Comparison of ENCODE assay signal across 1 cellular context in genomic region chr14:34722723-34723545, GRCh38.
TF ChIP-seq lines count a peak whose summit lies in the region.

No MANE protein-coding gene starts in this region.

TF ChIP-seq in HepG2, 621 proteins besides CTCF, POLR2A, EP300 and RAD21 (continued from another document and continues in another):
- TF ChIP-seq ZHX2 (IDR thresholded peaks at IDR 0.05; ENCODE audit: low read depth): no peak
- no peak for TF ChIP-seq ZHX2 (CRISPR knock-in tag; IDR thresholded peaks at IDR 0.05; ENCODE audit: borderline replicate concordance)
- no peak for TF ChIP-seq CAMTA2 (CRISPR knock-in tag; IDR thresholded peaks at IDR 0.05; ENCODE audit: borderline replicate concordance)
- TF ChIP-seq PRDM15 (CRISPR knock-in tag; IDR thresholded peaks at IDR 0.05): no peak
- no peak for TF ChIP-seq SRSF1 (optimal IDR thresholded peaks at IDR 0.05; ENCODE audit: low read depth, low read length)
- no peak for TF ChIP-seq PBX3 (CRISPR knock-in tag; IDR thresholded peaks at IDR 0.05; ENCODE audit: borderline replicate concordance)
- TF ChIP-seq RFXANK (CRISPR knock-in tag; IDR thresholded peaks at IDR 0.05): peak; percentile 78; the same call in 1 of the 2 replicates
- no peak; the same call in 1 of the 2 replicates for TF ChIP-seq YEATS2 (CRISPR knock-in tag; IDR thresholded peaks at IDR 0.05; ENCODE audit: borderline replicate concordance)
- 0 out of 2 replicates have a peak, but pooled peaks have one; percentile 1 for TF ChIP-seq ZNF451 (CRISPR knock-in tag; IDR thresholded peaks at IDR 0.05)
- no peak for TF ChIP-seq ZNF331 (CRISPR knock-in tag; IDR thresholded peaks at IDR 0.05)
- TF ChIP-seq MTA1 (CRISPR knock-in tag; IDR thresholded peaks at IDR 0.05; ENCODE audit: borderline replicate concordance): no peak
- TF ChIP-seq ZBTB1 (CRISPR knock-in tag; IDR thresholded peaks at IDR 0.05; ENCODE audit: borderline replicate concordance): no peak
- no peak for TF ChIP-seq ZNF772 (CRISPR knock-in tag; IDR thresholded peaks at IDR 0.05)
- no peak for TF ChIP-seq ZNF7 (CRISPR knock-in tag; IDR thresholded peaks at IDR 0.05)
- peak; percentile 78; the same call in 1 of the 2 replicates for TF ChIP-seq IRF2 (CRISPR knock-in tag; IDR thresholded peaks at IDR 0.05)
- TF ChIP-seq YY1 (IDR thresholded peaks at IDR 0.05; ENCODE audit: insufficient read depth, insufficient replicate concordance, low read depth, low read length): no peak
- 0 out of 2 replicates have a peak, but pooled peaks have one; percentile 67 for TF ChIP-seq KLF11 (CRISPR knock-in tag; IDR thresholded peaks at IDR 0.05)
- no peak; the same call in 1 of the 2 replicates for TF ChIP-seq AHR (CRISPR knock-in tag; IDR thresholded peaks at IDR 0.05)
- no peak for TF ChIP-seq ZBTB34 (CRISPR knock-in tag; IDR thresholded peaks at IDR 0.05)
- TF ChIP-seq LBX2 (CRISPR knock-in tag; IDR thresholded peaks at IDR 0.05; ENCODE audit: borderline replicate concordance): no peak
- no peak for TF ChIP-seq IRF9 (CRISPR knock-in tag; IDR thresholded peaks at IDR 0.05; ENCODE audit: borderline replicate concordance)
- TF ChIP-seq ZSCAN12 (CRISPR knock-in tag; IDR thresholded peaks at IDR 0.05): no peak
- no peak for TF ChIP-seq ISX (CRISPR knock-in tag; conservative IDR thresholded peaks at IDR 0.05)
- TF ChIP-seq ZNF205 (CRISPR knock-in tag; IDR thresholded peaks at IDR 0.05): 0 out of 2 replicates have a peak, but pooled peaks have one; percentile 17
- no peak for TF ChIP-seq ATF6 (CRISPR knock-in tag; conservative IDR thresholded peaks at IDR 0.05)
- TF ChIP-seq DRAP1 (CRISPR knock-in tag; IDR thresholded peaks at IDR 0.05): no peak
- no peak for TF ChIP-seq HHEX (CRISPR knock-in tag; IDR thresholded peaks at IDR 0.05)
- TF ChIP-seq ZNF543 (CRISPR knock-in tag; IDR thresholded peaks at IDR 0.05): no peak
- 0 out of 2 replicates have a peak, but pooled peaks have one; percentile 52 for TF ChIP-seq ZFP36L2 (CRISPR knock-in tag; IDR thresholded peaks at IDR 0.05)
- TF ChIP-seq, protein P1, sequence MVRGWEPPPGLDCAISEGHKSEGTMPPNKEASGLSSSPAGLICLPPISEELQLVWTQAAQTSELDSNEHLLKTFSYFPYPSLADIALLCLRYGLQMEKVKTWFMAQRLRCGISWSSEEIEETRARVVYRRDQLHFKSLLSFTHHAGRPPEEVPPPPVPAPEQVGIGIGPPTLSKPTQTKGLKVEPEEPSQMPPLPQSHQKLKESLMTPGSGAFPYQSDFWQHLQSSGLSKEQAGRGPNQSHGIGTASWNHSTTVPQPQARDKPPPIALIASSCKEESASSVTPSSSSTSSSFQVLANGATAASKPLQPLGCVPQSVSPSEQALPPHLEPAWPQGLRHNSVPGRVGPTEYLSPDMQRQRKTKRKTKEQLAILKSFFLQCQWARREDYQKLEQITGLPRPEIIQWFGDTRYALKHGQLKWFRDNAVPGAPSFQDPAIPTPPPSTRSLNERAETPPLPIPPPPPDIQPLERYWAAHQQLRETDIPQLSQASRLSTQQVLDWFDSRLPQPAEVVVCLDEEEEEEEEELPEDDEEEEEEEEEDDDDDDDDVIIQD (CRISPR knock-in tag; IDR thresholded peaks at IDR 0.05; ENCODE audit: low read depth): no peak
- TF ChIP-seq, protein P2, sequence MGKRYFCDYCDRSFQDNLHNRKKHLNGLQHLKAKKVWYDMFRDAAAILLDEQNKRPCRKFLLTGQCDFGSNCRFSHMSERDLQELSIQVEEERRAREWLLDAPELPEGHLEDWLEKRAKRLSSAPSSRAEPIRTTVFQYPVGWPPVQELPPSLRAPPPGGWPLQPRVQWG (CRISPR knock-in tag; IDR thresholded peaks at IDR 0.05; ENCODE audit: borderline replicate concordance, low read depth): no peak
- TF ChIP-seq CENPBD1 (CRISPR knock-in tag; IDR thresholded peaks at IDR 0.05; ENCODE audit: borderline replicate concordance, low read depth): no peak
- TF ChIP-seq PRMT3 (CRISPR knock-in tag; IDR thresholded peaks at IDR 0.05; ENCODE audit: borderline replicate concordance, low read depth): no peak
